In genomic region chr1:108816049-108816882, GRCh38 we compare ENCODE assay signal across 1 cellular context.
TF ChIP-seq lines count a peak whose summit lies in the region.

No MANE protein-coding gene starts in this region.

TF ChIP-seq in K562, 482 proteins besides CTCF, POLR2A, EP300 and RAD21 (continued from another document and continues in another):
- TF ChIP-seq ZNF318 (IDR thresholded peaks at IDR 0.05; ENCODE audit: borderline replicate concordance in 1 of 2, low read depth in 1 of 2) (peak in 1 of 2 experiments; percentile 86; a peak in 2 of 4 replicates), FOXM1 (IDR thresholded peaks at IDR 0.05; ENCODE audit: low read depth) (0 out of 2 replicates have a peak, but pooled peaks have one; percentile 14), FOXM1 (CRISPR knock-in tag; IDR thresholded peaks at IDR 0.05; ENCODE audit: low read depth) (no peak), IFI16 (CRISPR knock-in tag; IDR thresholded peaks at IDR 0.05) (no peak), DPF2 (IDR thresholded peaks at IDR 0.05) (peak; percentile 69), KLF1 (tag; IDR thresholded peaks at IDR 0.05) (no peak), GTF2F1 (IDR thresholded peaks at IDR 0.05; ENCODE audit: low read depth, low read length) (no peak), ATF1 (CRISPR knock-in tag; IDR thresholded peaks at IDR 0.05) (no peak), ATF1 (tag; IDR thresholded peaks at IDR 0.05) (peak; percentile 31; the same call in 1 of the 2 replicates), GABPA (tag; conservative IDR thresholded peaks at IDR 0.05; ENCODE audit: low read depth) (0 out of 2 replicates have a peak, but pooled peaks have one; percentile 35), RFX1 (IDR thresholded peaks at IDR 0.05) (peak; percentile 66), ZNF384 (IDR thresholded peaks at IDR 0.05; ENCODE audit: low read depth, low read length) (peak; percentile 90), NCOA4 (IDR thresholded peaks at IDR 0.05; ENCODE audit: partially characterized antibody) (no peak), HBP1 (CRISPR knock-in tag; IDR thresholded peaks at IDR 0.05) (no peak), FOS (IDR thresholded peaks at IDR 0.05; ENCODE audit: extremely low read depth, insufficient read length) (peak; percentile 12), ZNF431 (CRISPR knock-in tag; IDR thresholded peaks at IDR 0.05) (no peak), SMARCA4 (IDR thresholded peaks at IDR 0.05) (peak; percentile 69; the same call in 1 of the 2 replicates), DACH1 (IDR thresholded peaks at IDR 0.05; ENCODE audit: partially characterized antibody) (peak; percentile 79), TAF9B (IDR thresholded peaks at IDR 0.05; ENCODE audit: partially characterized antibody) (peak; percentile 60), FOXK2 (conservative IDR thresholded peaks at IDR 0.05 in 1 of 2, IDR thresholded peaks at IDR 0.05 in 1 of 2; ENCODE audit: low read depth in 2 of 2) (0 out of 4 replicates have a peak, but pooled peaks of 1 of the 2 experiments have one; percentile 34), BACH1 (tag; IDR thresholded peaks at IDR 0.05) (no peak), ZNF740 (CRISPR knock-in tag; IDR thresholded peaks at IDR 0.05) (no peak), ZNF740 (tag; IDR thresholded peaks at IDR 0.05) (no peak), TFE3 (CRISPR knock-in tag; IDR thresholded peaks at IDR 0.05) (peak; percentile 87), NBN (IDR thresholded peaks at IDR 0.05; ENCODE audit: low read depth) (no peak), NR1H2 (CRISPR knock-in tag; IDR thresholded peaks at IDR 0.05) (no peak), CREB3 (tag; conservative IDR thresholded peaks at IDR 0.05; ENCODE audit: low read depth) (no peak), KDM2B (CRISPR knock-in tag; IDR thresholded peaks at IDR 0.05) (no peak), ZNF140 (CRISPR knock-in tag; IDR thresholded peaks at IDR 0.05) (no peak), TAL1 (IDR thresholded peaks at IDR 0.05) (no peak), TAF7 (tag; IDR thresholded peaks at IDR 0.05) (no peak), RBM25 (IDR thresholded peaks at IDR 0.05; ENCODE audit: low read depth, low read length, severe bottlenecking) (no peak), NR2C1 (IDR thresholded peaks at IDR 0.05) (peak; percentile 38; the same call in 1 of the 2 replicates), NR2C1 (tag; IDR thresholded peaks at IDR 0.05) (no peak), TCF15 (CRISPR knock-in tag; IDR thresholded peaks at IDR 0.05) (no peak), MITF (IDR thresholded peaks at IDR 0.05) (no peak)
